9 cellular contexts compared by ENCODE assay signal in genomic region chr12:55842681-55843429, GRCh38. TPM values are rescaled to one million over a fixed set of nuclear protein-coding genes. Genes with fewer than 3 reads are reported as not detected.
A peak's percentile ranks its signal among the peaks of the same experiment; 100 is the strongest.
DNase-seq lines count a peak whose midpoint lies in the region; ATAC-seq and TF ChIP-seq lines count a peak whose summit lies in the region.
"Had no signal": no experiment of that assay in that cellular context is flagged by ENCODE, and none has a peak within 500 bp of the region (broad histone marks: within the 10 kb centered on the region; RNA-seq: fewer than 3 reads in every experiment).

Gene MMP19, minus strand, starts transcription at chr12:55842936. Its CDS starts 106 bp downstream, at chr12:55842830.

- peaks cover 0 to 10% (median 0%) of the 10 kb centered on the region in 4 donors for H3K36me3 ChIP-seq in stomach

- TF ChIP-seq EP300 in stomach (IDR thresholded peaks at IDR 0.05): no peak

- CTCF ChIA-PET in T-cell (lab: Charles Lee): no interaction called here

- POLR2A ChIA-PET in T-cell (lab: Charles Lee): no interaction called here

- no peak within 1 kb of the TSS for H3K4me3 Mint-ChIP-seq in T-cell

- no peak for TF ChIP-seq POLR2A in stomach (IDR thresholded peaks at IDR 0.05)
- no peak for TF ChIP-seq POLR2A in erythroblast (IDR thresholded peaks at IDR 0.05; ENCODE audit: low read length)

- peak; percentile 45 for DNase-seq in HT-29 (ENCODE audit: low spot score)
- DNase-seq in amniotic epithelial cell (ENCODE audit: low read depth): peak; percentile 82
- no peak for DNase-seq in stomach
- no peak for DNase-seq in T-cell
- DNase-seq in NCI-H2196 treated with DMSO at 0.1 percent for 48 hours (lab: John Stamatoyannopoulos, UW; ENCODE audit: unreplicated experiment): no peak
- DNase-seq in erythroblast (lab: John Stamatoyannopoulos, UW): no peak
- DNase-seq: cerebellar nuclear complex had no signal

- peak within 1 kb of the TSS; percentile 67 to 80 (median 77) for H3K27ac ChIP-seq in stomach

- intact Hi-C loops in stomach (cut with DNase I; ENCODE audit: low total_unique reads): no loop called here

- WGBS in stomach, 5 donors: 51 to 62% (median 60%) methylated on average over 10 of the region's 10 CpGs

- peaks cover 0 to 9% (median 4%) of the 10 kb centered on the region in 4 donors for H3K4me1 ChIP-seq in stomach

- H3K27me3 Mint-ChIP-seq in T-cell: no peaks in the 10 kb centered on the region

- 0 out of 2 replicates have a peak within 1 kb of the TSS, but pooled peaks have one; percentile 21 for H3K4me3 ChIP-seq in iPS-18c (ENCODE audit: insufficient read depth, low read depth, low read length)
- H3K4me3 ChIP-seq in stomach: peak within 1 kb of the TSS; percentile 31 to 45 (median 40)

- H3K36me3 Mint-ChIP-seq in T-cell: no peaks in the 10 kb centered on the region

- no peak within 1 kb of the TSS for H3K27ac Mint-ChIP-seq in T-cell

- no peak for ATAC-seq in T-cell (replicated peaks in 1 of 4)
- no peak for ATAC-seq in GM18909 (IDR thresholded peaks at IDR 0.05; ENCODE audit: poor library complexity, unreplicated experiment)

- no peaks in the 10 kb centered on the region for H3K9me3 Mint-ChIP-seq in T-cell

- TF ChIP-seq CTCF in stomach (IDR thresholded peaks at IDR 0.05): no peak

- H3K4me1 Mint-ChIP-seq in T-cell: peaks cover 0 to 5% (median 4%) of the 10 kb centered on the region in 3 donors

- H3K9me3 ChIP-seq in iPS-18c (ENCODE audit: control insufficient read depth, insufficient read depth, low read length): no peaks in the 10 kb centered on the region
- no peaks in the 10 kb centered on the region for H3K9me3 ChIP-seq in stomach

- no peaks in the 10 kb centered on the region for H3K27me3 ChIP-seq in stomach

RNA-seq across cellular contexts. Expression of gene MMP19, which starts in this region (rescaled TPM):
- total RNA-seq in HT-29 (2014; rRNA removed; shearing (Covaris generic)): not detected in 2 replicates
- total RNA-seq in stomach (10 to 100 TPM in 3 of 5 donors, 1 to 10 TPM in 2; 7.8 to 18.0 (median 11.6) TPM), T-cell (not detected)
- polyA plus RNA-seq in stomach: 10 to 100 TPM in 1 of 3 donors, 1 to 10 TPM in 2; 2.7 to 13.0 (median 5.8) TPM

Comparison
In these comparisons a context has a peak if more than half of its experiments do, and no peak if none do; other contexts are left out.
1. Peak in DNase-seq in HT-29; RNA of the gene not detected or under 1 TPM.